In genomic region chr3:32596926-32597369, GRCh38 we compare ENCODE assay signal across 19 cellular contexts. TPM values are rescaled to one million over a fixed set of nuclear protein-coding genes. Genes with fewer than 3 reads are reported as not detected.
DNase-seq lines count a peak whose midpoint lies in the region; ATAC-seq and TF ChIP-seq lines count a peak whose summit lies in the region.
"Had no signal": no experiment of that assay in that cellular context is flagged by ENCODE, and none has a peak within 500 bp of the region (broad histone marks: within the 10 kb centered on the region; RNA-seq: fewer than 3 reads in every experiment).

No MANE protein-coding gene starts in this region.

- POLR2A ChIA-PET in naive thymus-derived CD8-positive, alpha-beta T cell (lab: Charles Lee), result no interaction called here

- TF ChIP-seq CTCF in astrocyte of the spinal cord (IDR thresholded peaks at IDR 0.05; ENCODE audit: low read depth, low read length) (no peak), right atrium auricular region (IDR thresholded peaks at IDR 0.05) (no peak)

- H3K27ac Mint-ChIP-seq in naive thymus-derived CD8-positive, alpha-beta T cell, result no peak overlapping the region
- H3K27ac Mint-ChIP-seq: activated T-helper 2 cell treated with anti-CD3 and anti-CD28 coated beads, Interferon-gamma antibody, Interleukin-2, Interleukin-4, amounts not matched to agents 10 μg/mL and 5 μg/mL and 100 μg/mL, durations not matched to agents 14 hours and 24 hours and 36 hours; memory B cell; stimulated activated naive CD8-positive, alpha-beta T cell treated with anti-CD3 and anti-CD28 coated beads, Interleukin-15, Interleukin-2, amounts not matched to agents 100 ng/mL and 50 ng/mL, for 24 hours had no signal

- H3K36me3 ChIP-seq in MG63 (no peaks in the 10 kb centered on the region), right atrium auricular region (no peaks in the 10 kb centered on the region)
- H3K36me3 ChIP-seq: neutrophil, spleen, WERI-Rb-1 had no signal

- H3K9me3 ChIP-seq in MG63 (no peaks in the 10 kb centered on the region), right atrium auricular region (no peaks in the 10 kb centered on the region)
- H3K9me3 ChIP-seq: neutrophil, SK-N-SH, spleen had no signal

- H3K4me1 Mint-ChIP-seq in naive thymus-derived CD8-positive, alpha-beta T cell, result peaks cover 0 to 2% (median under 1%) of the 10 kb centered on the region in 4 donors
- H3K4me1 Mint-ChIP-seq: memory B cell had no signal

- peak; percentile 13 for DNase-seq in MG63
- peak; percentile 16 for DNase-seq in astrocyte of the spinal cord (ENCODE audit: low read depth, low spot score)
- peak; percentile 68 for DNase-seq in right atrium auricular region (ENCODE audit: low spot score)
- no peak for DNase-seq in sciatic nerve (ENCODE audit: low spot score)
- no peak for DNase-seq in amygdala (lab: John Stamatoyannopoulos, UW)
- DNase-seq in naive thymus-derived CD8-positive, alpha-beta T cell, result no peak
- DNase-seq in AML-193 (lab: John Stamatoyannopoulos, UW), result no peak
- DNase-seq: activated CD8-positive, alpha-beta memory T cell treated with anti-CD3 and anti-CD28 coated beads for 24 hours; anterior cingulate cortex; C1 segment of cervical spinal cord; GM23248; NCI-H2107; SK-N-SH; spleen; WERI-Rb-1 had no signal

- no peaks in the 10 kb centered on the region for H3K9me3 Mint-ChIP-seq in naive thymus-derived CD8-positive, alpha-beta T cell
- H3K9me3 Mint-ChIP-seq: activated T-helper 2 cell treated with anti-CD3 and anti-CD28 coated beads, Interferon-gamma antibody, Interleukin-2, Interleukin-4, amounts not matched to agents 10 μg/mL and 5 μg/mL and 100 μg/mL, durations not matched to agents 14 hours and 24 hours and 36 hours; memory B cell; stimulated activated naive CD8-positive, alpha-beta T cell treated with anti-CD3 and anti-CD28 coated beads, Interleukin-15, Interleukin-2, amounts not matched to agents 100 ng/mL and 50 ng/mL, for 24 hours had no signal

- H3K27ac ChIP-seq in right atrium auricular region, result peak overlapping the region; percentile 55 to 71
- H3K27ac ChIP-seq: GM23248, neutrophil, spleen, WERI-Rb-1 had no signal

- peak; percentile 56 for ATAC-seq in sciatic nerve
- no peak for ATAC-seq in naive thymus-derived CD8-positive, alpha-beta T cell

- no peak overlapping the region for H3K4me3 Mint-ChIP-seq in naive thymus-derived CD8-positive, alpha-beta T cell
- H3K4me3 Mint-ChIP-seq: memory B cell; stimulated activated naive CD8-positive, alpha-beta T cell treated with anti-CD3 and anti-CD28 coated beads, Interleukin-15, Interleukin-2, amounts not matched to agents 100 ng/mL and 50 ng/mL, for 24 hours had no signal

- H3K4me1 ChIP-seq in right atrium auricular region, result peaks cover 0 to 28% of the 10 kb centered on the region in 2 donors
- H3K4me1 ChIP-seq: spleen had no signal

- peaks cover 3 to 15% (median 10%) of the 10 kb centered on the region in 5 donors for H3K27me3 Mint-ChIP-seq in naive thymus-derived CD8-positive, alpha-beta T cell

- in situ Hi-C loops in astrocyte of the spinal cord (cut with HindIII; ENCODE audit: low sequenced_read_pairs), result no loop called here

- intact Hi-C loops in sciatic nerve (cut with DNase I), result no loop called here

- H3K27me3 ChIP-seq in MG63 (no peaks in the 10 kb centered on the region), right atrium auricular region (no peaks in the 10 kb centered on the region)
- H3K27me3 ChIP-seq: neutrophil had no signal

- H3K4me3 ChIP-seq in MG63, result no peak overlapping the region
- no peak overlapping the region for H3K4me3 ChIP-seq in astrocyte of the spinal cord (ENCODE audit: low read depth, low read length)
- H3K4me3 ChIP-seq in right atrium auricular region, result no peak overlapping the region
- H3K4me3 ChIP-seq: GM23248, spleen had no signal

- no peaks in the 10 kb centered on the region for H3K36me3 Mint-ChIP-seq in naive thymus-derived CD8-positive, alpha-beta T cell
- H3K36me3 Mint-ChIP-seq: memory B cell had no signal

RNA-seq across cellular contexts. Expression of gene DYNC1LI1, which starts 26.3 kb away (rescaled TPM):
- total RNA-seq in MG63 (2014; rRNA removed; shearing (Covaris generic); ENCODE audit: low replicate concordance), result 50.6 and 60.0 TPM in 2 replicates
- 10 to 100 TPM; 36.6 to 39.7 TPM for total RNA-seq in right atrium auricular region
- total RNA-seq in sciatic nerve, result 30.4 TPM
- total RNA-seq in naive thymus-derived CD8-positive, alpha-beta T cell, result 10 to 100 TPM; 32.4 to 34.0 TPM
- polyA plus RNA-seq in naive thymus-derived CD8-positive, alpha-beta T cell, result 10 to 100 TPM; 14.7 to 22.7 (median 19.3) TPM

Comparison
In these comparisons a context has a peak if more than half of its experiments do, and no peak if none do; other contexts are left out.
1. DNase-seq: peak in MG63 (single experiment), astrocyte of the spinal cord (single experiment) and right atrium auricular region (single experiment); none in sciatic nerve (single experiment), amygdala (0 of 56), naive thymus-derived CD8-positive, alpha-beta T cell (0 of 10) and AML-193 (0 of 2).